32 cellular contexts compared by ENCODE assay signal in the genomic region with DNA sequence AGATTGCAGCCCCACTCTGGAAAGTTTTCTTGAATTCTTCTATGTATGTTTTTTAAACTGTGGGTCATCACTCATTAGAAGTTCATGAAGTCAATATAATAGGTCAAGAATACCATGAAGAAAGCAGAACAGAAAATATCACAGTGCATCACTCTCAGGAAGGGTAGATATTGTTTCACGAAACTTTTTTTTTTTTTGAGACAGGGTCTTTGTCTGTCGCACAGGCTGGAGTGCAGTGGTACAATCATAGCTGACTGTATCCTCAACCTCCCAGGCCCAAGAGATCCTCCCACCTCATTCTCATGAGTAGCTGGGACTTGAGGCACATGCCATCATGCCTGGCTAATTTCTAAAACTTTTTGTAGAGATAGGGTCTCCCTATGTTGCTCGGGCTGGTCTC. TPM values are rescaled to one million over a fixed set of nuclear protein-coding genes. Genes with fewer than 3 reads are reported as not detected.
A peak's percentile ranks its signal among the peaks of the same experiment; 100 is the strongest.
DNase-seq lines count a peak whose midpoint lies in the region; ATAC-seq, FAIRE-seq and TF ChIP-seq lines count a peak whose summit lies in the region.
"Had no signal": no experiment of that assay in that cellular context is flagged by ENCODE, and none has a peak within 500 bp of the region (broad histone marks: within the 10 kb centered on the region; RNA-seq: fewer than 3 reads in every experiment).

No MANE protein-coding gene starts in this region.

- no peaks in the 10 kb centered on the region for H3K36me3 ChIP-seq in neutrophil
- H3K36me3 ChIP-seq in thyroid gland, result no peaks in the 10 kb centered on the region
- no peaks in the 10 kb centered on the region for H3K36me3 ChIP-seq in GM23338 (ENCODE audit: insufficient read depth)
- H3K36me3 ChIP-seq: vagina, WERI-Rb-1 had no signal

- no peaks in the 10 kb centered on the region for H3K9me2 ChIP-seq in GM23338 (ENCODE audit: insufficient read depth)

- H3K27me3 ChIP-seq in neutrophil (no peaks in the 10 kb centered on the region), thyroid gland (no peaks in the 10 kb centered on the region), GM23338 (ENCODE audit: insufficient read depth) (peaks cover 24% of the 10 kb centered on the region)
- H3K27me3 ChIP-seq: testis, vagina had no signal

- DNase-seq in activated CD4-positive, CD25-positive, alpha-beta regulatory T cell (lab: John Stamatoyannopoulos, UW), result no peak
- DNase-seq in GM18507 (ENCODE audit: extremely low spot score, insufficient read length, low read depth) (no peak), MV-4-11 (lab: John Stamatoyannopoulos, UW) (peak; percentile 19), NCI-H510A treated with DMSO at 0.1 percent for 48 hours (lab: John Stamatoyannopoulos, UW) (no peak), thyroid gland (no peak), GM23338 (ENCODE audit: low spot score) (no peak)
- DNase-seq: activated CD4-positive, alpha-beta T cell treated with anti-CD3 and anti-CD28 coated beads, Interleukin-2, amount 50 U/mL, for 1 hour; caudate nucleus; cortex of kidney; DMS153; effector memory CD8-positive, alpha-beta T cell; erythroblast; GOT3; IMR-90; midbrain; NCI-H1092 treated with DMSO at 0.1 percent for 48 hours; NCI-H187; NCI-H2171 treated with DMSO at 0.1 percent for 48 hours; NCI-H526; right cardiac atrium; SHP77 treated with DMSO at 0.1 percent for 48 hours; stimulated activated CD4-positive, alpha-beta T cell treated with anti-CD3 and anti-CD28 coated beads, Interleukin-2, amount 100 ng/mL, for 48 hours; T1000; testis; WERI-Rb-1 had no signal

- no peaks in the 10 kb centered on the region; the same call in 2 of the 3 replicates for H3K9me3 Mint-ChIP-seq in GM23338
- H3K9me3 Mint-ChIP-seq: effector memory CD8-positive, alpha-beta T cell had no signal

- H3K4me3 ChIP-seq in neutrophil (ENCODE audit: low read depth in 1 of 2, low read length in 1 of 2), result no peak overlapping the region
- H3K4me3 ChIP-seq in thyroid gland (replicated peaks in 1 of 3), result no peak overlapping the region
- no peak overlapping the region for H3K4me3 ChIP-seq in GM23338
- H3K4me3 ChIP-seq: testis, vagina had no signal

- H3K4me3 Mint-ChIP-seq in GM23338, result no peak overlapping the region
- H3K4me3 Mint-ChIP-seq: activated T-helper 1 cell treated with anti-CD3 and anti-CD28 coated beads, Interleukin-12 subunit alpha, Interleukin-12 subunit beta, Interleukin-2, Interleukin-4 antibody, amounts not matched to agents 30 ng/mL and 10 ng/mL and 1 ng/mL, durations not matched to agents 14 hours and 24 hours and 36 hours; effector memory CD8-positive, alpha-beta T cell had no signal

- H3K4me1 Mint-ChIP-seq in GM23338, result peaks cover 16% of the 10 kb centered on the region

- intact Hi-C loops in thyroid gland (cut with DNase I), result no loop called here

- WGBS in thyroid gland, 2 donors, result 84 to 87% methylated on average over 3 of the region's 3 CpGs

- H4K20me1 ChIP-seq in GM23338 (replicated peaks; ENCODE audit: insufficient read depth), result peaks cover 4% of the 10 kb centered on the region; the same call in 1 of the 2 replicates

- no peak overlapping the region for H3K27ac Mint-ChIP-seq in GM23338
- H3K27ac Mint-ChIP-seq: activated T-helper 1 cell treated with anti-CD3 and anti-CD28 coated beads, Interleukin-12 subunit alpha, Interleukin-12 subunit beta, Interleukin-2, Interleukin-4 antibody, amounts not matched to agents 30 ng/mL and 10 ng/mL and 1 ng/mL, durations not matched to agents 14 hours and 24 hours and 36 hours had no signal

- no peak overlapping the region for H3K4me2 ChIP-seq in GM23338

- peak overlapping the region; percentile 86 for H3K27ac ChIP-seq in neutrophil
- no peak overlapping the region for H3K27ac ChIP-seq in thyroid gland
- H3K27ac ChIP-seq in GM23338 (ENCODE audit: low read depth), result no peak overlapping the region
- H3K27ac ChIP-seq: 22Rv1, WERI-Rb-1 had no signal

- H3F3A ChIP-seq in GM23338 (replicated peaks; ENCODE audit: low read depth), result no peaks in the 10 kb centered on the region

- no peaks in the 10 kb centered on the region for H3K79me2 ChIP-seq in GM23338 (replicated peaks; ENCODE audit: insufficient read depth)

- no peaks in the 10 kb centered on the region for H3K9me3 ChIP-seq in neutrophil
- no peaks in the 10 kb centered on the region for H3K9me3 ChIP-seq in thyroid gland
- H3K9me3 ChIP-seq: testis, vagina had no signal

- peaks cover 100% of the 10 kb centered on the region in 2 experiments for H3K4me1 ChIP-seq in neutrophil (ENCODE audit: control insufficient read depth in 1 of 2, insufficient read depth in 1 of 2, low read depth in 1 of 2, low read length in 1 of 2)
- H3K4me1 ChIP-seq in thyroid gland, result no peaks in the 10 kb centered on the region
- H3K4me1 ChIP-seq in GM23338 (ENCODE audit: insufficient read depth), result peaks cover 9% of the 10 kb centered on the region; the same call in 1 of the 2 replicates

- no peak overlapping the region for H2AFZ ChIP-seq in GM23338

- H3K36me3 Mint-ChIP-seq in GM23338 (ENCODE audit: low read depth), result 0 out of 3 replicates have a peak, but pooled peaks cover 2% of the 10 kb centered on the region

- ATAC-seq in activated CD4-positive, CD25-positive, alpha-beta regulatory T cell treated with anti-CD3 and anti-CD28 coated beads, Interleukin-2, amount 50 U/mL, for 24 hours, result peak; percentile 30 to 39
- no peak for ATAC-seq in GM23338
- ATAC-seq: effector memory CD8-positive, alpha-beta T cell; Panc1 had no signal

- peak; percentile 78 for FAIRE-seq in GM18507 (lab: Jason Lieb, UNC)
- FAIRE-seq: keratinocyte had no signal

- TF ChIP-seq CTCF in neutrophil (IDR thresholded peaks at IDR 0.05) (no peak), thyroid gland (IDR thresholded peaks at IDR 0.05) (no peak), GM23338 (conservative IDR thresholded peaks at IDR 0.05; ENCODE audit: low read depth in 2 of 2) (no peak)

- peaks cover 13% of the 10 kb centered on the region for H3K27me3 Mint-ChIP-seq in GM23338 (ENCODE audit: insufficient read depth, low read depth, poor library complexity)
- H3K27me3 Mint-ChIP-seq: effector memory CD8-positive, alpha-beta T cell had no signal

- TF ChIP-seq POLR2A in thyroid gland (IDR thresholded peaks at IDR 0.05), result no peak

TF ChIP-seq in GM23338, 12 proteins besides CTCF, POLR2A, EP300 and RAD21 (continues in another document):
- TF ChIP-seq JUNB (IDR thresholded peaks at IDR 0.05; ENCODE audit: unreplicated experiment) (no peak), EZH2phosphoT487 (IDR thresholded peaks at IDR 0.05; ENCODE audit: unreplicated experiment) (no peak), ZNF331 (CRISPR knock-in tag; IDR thresholded peaks at IDR 0.05; ENCODE audit: low read depth) (no peak), CREB1 (CRISPR knock-in tag; IDR thresholded peaks at IDR 0.05; ENCODE audit: low read depth) (no peak)
- TF ChIP-seq, protein P1, sequence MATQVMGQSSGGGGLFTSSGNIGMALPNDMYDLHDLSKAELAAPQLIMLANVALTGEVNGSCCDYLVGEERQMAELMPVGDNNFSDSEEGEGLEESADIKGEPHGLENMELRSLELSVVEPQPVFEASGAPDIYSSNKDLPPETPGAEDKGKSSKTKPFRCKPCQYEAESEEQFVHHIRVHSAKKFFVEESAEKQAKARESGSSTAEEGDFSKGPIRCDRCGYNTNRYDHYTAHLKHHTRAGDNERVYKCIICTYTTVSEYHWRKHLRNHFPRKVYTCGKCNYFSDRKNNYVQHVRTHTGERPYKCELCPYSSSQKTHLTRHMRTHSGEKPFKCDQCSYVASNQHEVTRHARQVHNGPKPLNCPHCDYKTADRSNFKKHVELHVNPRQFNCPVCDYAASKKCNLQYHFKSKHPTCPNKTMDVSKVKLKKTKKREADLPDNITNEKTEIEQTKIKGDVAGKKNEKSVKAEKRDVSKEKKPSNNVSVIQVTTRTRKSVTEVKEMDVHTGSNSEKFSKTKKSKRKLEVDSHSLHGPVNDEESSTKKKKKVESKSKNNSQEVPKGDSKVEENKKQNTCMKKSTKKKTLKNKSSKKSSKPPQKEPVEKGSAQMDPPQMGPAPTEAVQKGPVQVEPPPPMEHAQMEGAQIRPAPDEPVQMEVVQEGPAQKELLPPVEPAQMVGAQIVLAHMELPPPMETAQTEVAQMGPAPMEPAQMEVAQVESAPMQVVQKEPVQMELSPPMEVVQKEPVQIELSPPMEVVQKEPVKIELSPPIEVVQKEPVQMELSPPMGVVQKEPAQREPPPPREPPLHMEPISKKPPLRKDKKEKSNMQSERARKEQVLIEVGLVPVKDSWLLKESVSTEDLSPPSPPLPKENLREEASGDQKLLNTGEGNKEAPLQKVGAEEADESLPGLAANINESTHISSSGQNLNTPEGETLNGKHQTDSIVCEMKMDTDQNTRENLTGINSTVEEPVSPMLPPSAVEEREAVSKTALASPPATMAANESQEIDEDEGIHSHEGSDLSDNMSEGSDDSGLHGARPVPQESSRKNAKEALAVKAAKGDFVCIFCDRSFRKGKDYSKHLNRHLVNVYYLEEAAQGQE (IDR thresholded peaks at IDR 0.05; ENCODE audit: unreplicated experiment), result no peak
- TF ChIP-seq, protein P2, sequence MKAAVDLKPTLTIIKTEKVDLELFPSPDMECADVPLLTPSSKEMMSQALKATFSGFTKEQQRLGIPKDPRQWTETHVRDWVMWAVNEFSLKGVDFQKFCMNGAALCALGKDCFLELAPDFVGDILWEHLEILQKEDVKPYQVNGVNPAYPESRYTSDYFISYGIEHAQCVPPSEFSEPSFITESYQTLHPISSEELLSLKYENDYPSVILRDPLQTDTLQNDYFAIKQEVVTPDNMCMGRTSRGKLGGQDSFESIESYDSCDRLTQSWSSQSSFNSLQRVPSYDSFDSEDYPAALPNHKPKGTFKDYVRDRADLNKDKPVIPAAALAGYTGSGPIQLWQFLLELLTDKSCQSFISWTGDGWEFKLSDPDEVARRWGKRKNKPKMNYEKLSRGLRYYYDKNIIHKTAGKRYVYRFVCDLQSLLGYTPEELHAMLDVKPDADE (IDR thresholded peaks at IDR 0.05), result no peak

RNA-seq across cellular contexts. Expression of a gene that starts 20.6 kb away (rescaled TPM):
- total RNA-seq in thyroid gland, result 1 to 10 TPM; 2.0 to 8.6 (median 4.0) TPM
- 9.2 and 16.4 TPM in 2 replicates for total RNA-seq in GM23338 (2014; rRNA removed; shearing (Covaris generic))
- polyA plus RNA-seq in GM23338 (2016; fragmentation: Nextera tagmentation; extraction: Ambion mirVana), result 3.7 and 3.8 TPM in 2 replicates
- polyA plus RNA-seq: IMR-90 had no signal
